In the genomic region with DNA sequence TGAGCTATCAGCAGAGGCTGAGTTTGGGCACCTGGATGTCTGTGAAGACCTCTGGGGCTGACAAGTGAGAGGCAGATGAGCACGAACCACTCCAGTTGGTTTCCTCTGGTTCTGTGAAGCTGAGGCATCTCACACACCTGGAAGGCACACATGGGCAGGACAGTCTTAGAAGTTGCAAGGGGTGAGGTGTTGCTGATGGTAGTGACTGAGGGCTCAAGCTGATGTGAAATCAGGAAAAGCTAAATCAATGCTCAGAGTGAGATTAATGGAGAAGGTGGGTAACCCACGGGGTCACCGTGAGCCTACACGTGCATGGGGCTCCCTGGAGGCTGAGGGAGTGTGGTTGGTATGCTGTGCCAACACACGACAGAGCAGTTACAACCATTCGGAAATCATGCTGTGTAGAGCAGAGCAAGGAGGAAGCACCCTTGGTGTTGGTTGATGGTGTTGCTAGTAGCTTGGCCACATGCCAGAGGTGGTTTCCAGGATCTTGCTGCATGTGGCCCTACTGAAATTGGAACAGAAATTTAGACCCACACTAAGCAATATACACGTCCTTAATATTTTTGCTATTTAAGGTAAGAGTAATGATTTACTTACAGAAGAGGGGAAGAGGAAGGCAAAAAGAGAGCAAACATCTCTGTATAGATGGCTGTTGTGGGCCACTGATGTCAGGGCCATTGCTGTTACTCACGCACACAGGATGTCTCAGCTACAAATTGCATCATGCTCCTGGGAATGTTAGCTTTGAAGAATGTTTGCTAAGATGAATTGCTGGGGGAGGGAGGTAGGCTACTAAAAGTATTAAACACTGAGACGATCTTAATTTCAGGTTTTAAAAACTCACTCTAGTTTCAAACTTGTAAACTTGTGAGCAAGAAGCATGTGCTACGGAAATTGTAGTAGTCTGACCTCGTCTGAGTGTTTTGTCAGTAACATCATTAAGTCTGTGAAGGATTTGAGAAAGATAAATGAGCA, we compare ENCODE assay signal across 8 cellular contexts.
DNase-seq lines count a peak whose midpoint lies in the region; ATAC-seq lines count a peak whose summit lies in the region.

No MANE protein-coding gene starts in this region.

- peak overlapping the region; percentile 25 for H3K4me3 ChIP-seq in adipocyte (ENCODE audit: low read length)

- peaks cover 44% of the 10 kb centered on the region for H3K27me3 Mint-ChIP-seq in activated naive CD4-positive, alpha-beta T cell treated with anti-CD3 and anti-CD28 coated beads for 36 hours (ENCODE audit: low read depth)

- H3K4me1 Mint-ChIP-seq in activated naive CD4-positive, alpha-beta T cell treated with anti-CD3 and anti-CD28 coated beads for 36 hours (ENCODE audit: low read depth): peaks cover 9% of the 10 kb centered on the region

- ATAC-seq in HG03442 (IDR thresholded peaks at IDR 0.05; ENCODE audit: unreplicated experiment) (peak; percentile 54), HG03045 (IDR thresholded peaks at IDR 0.05; ENCODE audit: unreplicated experiment) (no peak), GM19328 (IDR thresholded peaks at IDR 0.05; ENCODE audit: unreplicated experiment) (no peak)

- CTCF ChIA-PET in activated naive CD4-positive, alpha-beta T cell treated with anti-CD3 and anti-CD28 coated beads for 36 hours (lab: Charles Lee): interaction anchor here (7.8 kb wide), 1 partner anchor 205 kb away, joined by 155 read pairs; no protein-coding TSS in a partner anchor

- no peaks in the 10 kb centered on the region for H3K36me3 ChIP-seq in adipocyte (ENCODE audit: control insufficient read depth, insufficient read depth, low read length, severe bottlenecking)

- no peak overlapping the region for H3K4me3 Mint-ChIP-seq in activated naive CD4-positive, alpha-beta T cell treated with anti-CD3 and anti-CD28 coated beads for 36 hours

- H3K27ac Mint-ChIP-seq in activated naive CD4-positive, alpha-beta T cell treated with anti-CD3 and anti-CD28 coated beads for 36 hours: peak overlapping the region; percentile 7

- peak; percentile 53 for DNase-seq in activated naive CD4-positive, alpha-beta T cell treated with anti-CD3 and anti-CD28 coated beads for 36 hours
- no peak for DNase-seq in activated naive CD4-positive, alpha-beta T cell treated with Interleukin-2 at 50 U/mL for 16 hours
- peak; percentile 82 for DNase-seq in adipocyte (ENCODE audit: low read depth)
- peak; percentile 98 for DNase-seq in kidney tubule cell (ENCODE audit: low spot score)
- no peak for DNase-seq in activated gamma-delta T cell treated with Interleukin-2 at 50 U/mL for 16 hours

- H3K27me3 ChIP-seq in adipocyte (replicated peaks; ENCODE audit: control insufficient read depth, insufficient read depth, low read length): no peaks in the 10 kb centered on the region

- peak overlapping the region; percentile 56 for H3K9ac ChIP-seq in adipocyte (ENCODE audit: low read length)

- intact Hi-C loops in activated naive CD4-positive, alpha-beta T cell treated with anti-CD3 and anti-CD28 coated beads for 36 hours (cut with micrococcal nuclease): loop anchor here (10.0 kb wide), 1 partner anchor 848 kb away; a partner anchor contains a TSS

- no peaks in the 10 kb centered on the region for H3K9me3 ChIP-seq in adipocyte (ENCODE audit: control insufficient read depth, low read length)

- H3K9me3 Mint-ChIP-seq in activated naive CD4-positive, alpha-beta T cell treated with anti-CD3 and anti-CD28 coated beads for 36 hours: no peaks in the 10 kb centered on the region

- H3K4me1 ChIP-seq in adipocyte (ENCODE audit: control insufficient read depth, insufficient read depth, low read length): peaks cover 28% of the 10 kb centered on the region

- no peaks in the 10 kb centered on the region for H3K36me3 Mint-ChIP-seq in activated naive CD4-positive, alpha-beta T cell treated with anti-CD3 and anti-CD28 coated beads for 36 hours (ENCODE audit: low read depth)

Comparison
In these comparisons a context has a peak if more than half of its experiments do, and no peak if none do; other contexts are left out.
1. DNase-seq: peak in activated naive CD4-positive, alpha-beta T cell treated with anti-CD3 and anti-CD28 coated beads for 36 hours (single experiment), adipocyte (single experiment) and kidney tubule cell (single experiment); none in activated naive CD4-positive, alpha-beta T cell treated with Interleukin-2 at 50 U/mL for 16 hours (single experiment) and activated gamma-delta T cell treated with Interleukin-2 at 50 U/mL for 16 hours (single experiment).